ENCODE assay signal across 8 cellular contexts in genomic region chr19:46863818-46864629, GRCh38. TPM values are rescaled to one million over a fixed set of nuclear protein-coding genes. Genes with fewer than 3 reads are reported as not detected.
DNase-seq lines count a peak whose midpoint lies in the region; ATAC-seq and TF ChIP-seq lines count a peak whose summit lies in the region.

No MANE protein-coding gene starts in this region.

- H4K20me1 ChIP-seq in Karpas-422 (ENCODE audit: insufficient read depth, low read depth, low read length), result peaks cover 55% of the 10 kb centered on the region

- H3K4me1 ChIP-seq in Karpas-422 (ENCODE audit: low read length), result peaks cover 77% of the 10 kb centered on the region

- no peaks in the 10 kb centered on the region for H3K27me3 ChIP-seq in Karpas-422 (ENCODE audit: low read length)
- H3K27me3 ChIP-seq in dorsolateral prefrontal cortex, result no peaks in the 10 kb centered on the region

- H3K27ac ChIP-seq in C4-2B (peak overlapping the region; percentile 97), Karpas-422 (ENCODE audit: low read length) (peak overlapping the region; percentile 82; the same call in 1 of the 2 replicates), dorsolateral prefrontal cortex (peak overlapping the region in 51 of 59 donors; percentile 2 to 100 (median 99))

- H3K4me2 ChIP-seq in Karpas-422 (ENCODE audit: low read depth, low read length, poor library complexity, severe bottlenecking), result peak overlapping the region; percentile 81

- H3K9me2 ChIP-seq in Karpas-422 (replicated peaks; ENCODE audit: insufficient read depth, low read length), result no peaks in the 10 kb centered on the region

- ATAC-seq in GM21360 (IDR thresholded peaks at IDR 0.05; ENCODE audit: unreplicated experiment), result no peak
- no peak for ATAC-seq in GM19463 (IDR thresholded peaks at IDR 0.05; ENCODE audit: unreplicated experiment)

- DNase-seq in Karpas-422 (no peak), dorsolateral prefrontal cortex (peak in 1 of 10 donors; percentile 47), myocyte (ENCODE audit: low read depth) (peak; percentile 82), NCI-H524 (lab: John Stamatoyannopoulos, UW) (no peak), GM13976 (ENCODE audit: low spot score) (no peak)

- peak overlapping the region; percentile 93; the same call in 1 of the 2 replicates for H3K4me3 ChIP-seq in Karpas-422 (ENCODE audit: low read length)
- peak overlapping the region; percentile 20 to 93 (median 84) for H3K4me3 ChIP-seq in dorsolateral prefrontal cortex

- H3K36me3 ChIP-seq in Karpas-422 (ENCODE audit: insufficient read depth, low read length), result peaks cover 8% of the 10 kb centered on the region; the same call in 1 of the 2 replicates

- TF ChIP-seq CTCF in C4-2B (conservative IDR thresholded peaks at IDR 0.05), result no peak
- no peak for TF ChIP-seq CTCF in dorsolateral prefrontal cortex (IDR thresholded peaks at IDR 0.05 in 54 of 56, conservative IDR thresholded peaks at IDR 0.05 in 2 of 56; ENCODE audit: low read depth in 1 of 56, partially characterized antibody in 56 of 56)
- TF ChIP-seq CTCF in GM13976 (IDR thresholded peaks at IDR 0.05; ENCODE audit: borderline replicate concordance, control extremely low read depth, extremely low read depth, insufficient read depth, missing control alignments), result no peak

- peaks cover 79% of the 10 kb centered on the region for H3K79me2 ChIP-seq in Karpas-422 (ENCODE audit: low read length)

- peak overlapping the region; percentile 96 for H3K9ac ChIP-seq in Karpas-422 (ENCODE audit: low read length)

- intact Hi-C loops in dorsolateral prefrontal cortex (cut with DNase I), result loop anchor here in 1 of 2 donors (10.0 kb wide), 1 partner anchor 251 kb away; the partner anchor contains the start of gene ZC3H4

- no peak overlapping the region for H2AFZ ChIP-seq in Karpas-422 (ENCODE audit: low read length)

- no peaks in the 10 kb centered on the region for H3K9me3 ChIP-seq in Karpas-422 (ENCODE audit: low read length)

- in situ Hi-C loops in GM13976 (cut with MboI; ENCODE audit: low sequenced_read_pairs, unreplicated experiment), result no loop called here

RNA-seq across cellular contexts. Expression of gene ARHGAP35, which starts 3.2 kb away (rescaled TPM):
- total RNA-seq in Karpas-422 (2014; rRNA removed; shearing (Covaris generic); ENCODE audit: low replicate concordance), result 19.7 and 30.4 TPM in 2 replicates
- total RNA-seq in dorsolateral prefrontal cortex (100 to 1,000 TPM in 119 of 120 experiments, 10 to 100 TPM in 1; 91.6 to 219 (median 129) TPM), myocyte (30.5 and 31.0 TPM in 2 replicates)
- polyA plus RNA-seq in myocyte (2012), result 36.6 TPM

RNA-seq across cellular contexts. Expression of gene AP2S1, which starts 13.4 kb away (rescaled TPM):
- 63.7 and 85.5 TPM in 2 replicates for total RNA-seq in Karpas-422 (2014; rRNA removed; shearing (Covaris generic); ENCODE audit: low replicate concordance)
- total RNA-seq in dorsolateral prefrontal cortex (100 to 1,000 TPM in 112 of 120 experiments, 10 to 100 TPM in 8; 73.1 to 190 (median 146) TPM), myocyte (82.3 and 89.0 TPM in 2 replicates)
- polyA plus RNA-seq in myocyte (2012), result 264 TPM
